Comparison of ENCODE assay signal across 8 cellular contexts in the genomic region with DNA sequence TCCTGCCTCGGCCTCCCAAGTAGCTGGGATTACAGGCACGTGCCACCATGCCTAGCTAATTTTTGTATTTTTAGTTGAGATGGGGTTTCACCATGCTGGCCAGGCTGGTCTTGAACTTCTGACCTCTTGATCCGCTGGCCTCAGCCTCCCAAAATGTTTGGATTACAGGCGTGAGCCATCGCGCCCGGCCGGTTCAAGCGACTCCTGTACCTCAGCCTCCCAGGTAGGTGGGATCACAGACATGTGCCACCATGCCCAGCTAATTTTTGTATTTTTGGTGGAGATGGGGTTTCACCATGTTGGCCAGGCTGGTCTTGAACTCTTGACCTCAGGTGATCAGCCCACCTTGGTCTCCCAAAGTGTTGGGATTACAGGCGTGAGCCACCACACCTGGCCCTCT. TPM values are rescaled to one million over a fixed set of nuclear protein-coding genes. Genes with fewer than 3 reads are reported as not detected.
DNase-seq lines count a peak whose midpoint lies in the region; ATAC-seq, FAIRE-seq and TF ChIP-seq lines count a peak whose summit lies in the region.
"Not testable (repeated sequence)": the region's sequence is repeated elsewhere in the genome, so short reads cannot be mapped to it uniquely, and the experiment has no call there.

No MANE protein-coding gene starts in this region.

- not testable (repeated sequence) for DNase-seq in HFFc6; T-cell; activated naive CD8-positive, alpha-beta T cell treated with anti-CD3 and anti-CD28 coated beads for 36 hours; dorsolateral prefrontal cortex; HepG2 (ENCODE audit: low spot score); sigmoid colon; thoracic aorta (ENCODE audit: low spot score)

- intact Hi-C loops in dorsolateral prefrontal cortex (cut with DNase I), result loop anchor here (2.0 to 5.0 kb wide), 2 partner anchors 29 to 47 kb away; a partner anchor contains a TSS
- intact Hi-C loops in HepG2 (cut with micrococcal nuclease; ENCODE audit: unreplicated experiment); sigmoid colon (cut with DNase I): not testable (repeated sequence)

- not testable (repeated sequence) for TF ChIP-seq RAD21 in HepG2 (CRISPR knock-in tag; IDR thresholded peaks at IDR 0.05)

- TF ChIP-seq EP300 in HepG2 (IDR thresholded peaks at IDR 0.05; ENCODE audit: low read depth in 2 of 2, low read length in 2 of 2); HepG2 (CRISPR knock-in tag; IDR thresholded peaks at IDR 0.05; ENCODE audit: borderline replicate concordance); sigmoid colon (IDR thresholded peaks at IDR 0.05): not testable (repeated sequence)

- CTCF ChIA-PET in T-cell (lab: Charles Lee); HepG2 (lab: Yijun Ruan, JAX; ENCODE audit: low intra/inter-chr PET ratio, low total read pairs): not testable (repeated sequence)

- BruUV-seq in HepG2 (replicated peaks; lab: Mats Ljungman, UMichigan), result not testable (repeated sequence)

- 94% methylated on average over 10 of the region's 10 CpGs for WGBS in HepG2 (ENCODE audit: low lambda C conversion rate)
- 94% methylated on average over 10 of the region's 10 CpGs for WGBS in sigmoid colon, 2 donors

- in situ Hi-C loops in HepG2 (cut with HindIII; ENCODE audit: extremely low pct_ligation_motif_present, low pct_unique_long_range_greater_than_20kb), result not testable (repeated sequence)

- H3K27me3 ChIP-seq in ACC112 (ENCODE audit: insufficient read depth, low read length); dorsolateral prefrontal cortex; HepG2 (ENCODE audit: control insufficient read depth in 1 of 2, insufficient read depth in 2 of 2, low read length in 2 of 2); sigmoid colon; thoracic aorta (replicated peaks; ENCODE audit: insufficient read depth): not testable (repeated sequence)

- H3K4me1 Mint-ChIP-seq in HFFc6 (ENCODE audit: low read depth), result peaks cover 39% of the 10 kb centered on the region
- H3K4me1 Mint-ChIP-seq in T-cell; activated naive CD8-positive, alpha-beta T cell treated with anti-CD3 and anti-CD28 coated beads for 36 hours: not testable (repeated sequence)

- H4K20me1 ChIP-seq in HepG2 (ENCODE audit: insufficient read depth, low read length), result not testable (repeated sequence)

- not testable (repeated sequence) for FAIRE-seq in HepG2 (lab: Jason Lieb, UNC)

- H3K36me3 Mint-ChIP-seq in HFFc6 (ENCODE audit: low read depth); T-cell; activated naive CD8-positive, alpha-beta T cell treated with anti-CD3 and anti-CD28 coated beads for 36 hours: not testable (repeated sequence)

- H3K4me3 Mint-ChIP-seq in HFFc6, result peak overlapping the region; percentile 91
- H3K4me3 Mint-ChIP-seq in T-cell, result peak overlapping the region in 2 of 3 donors; percentile 28 to 31
- H3K4me3 Mint-ChIP-seq in activated naive CD8-positive, alpha-beta T cell treated with anti-CD3 and anti-CD28 coated beads for 36 hours, result peak overlapping the region; percentile 42

- not testable (repeated sequence) for H3K9ac ChIP-seq in HepG2 (ENCODE audit: insufficient read depth, low read depth, low read length)

- peaks cover 33% of the 10 kb centered on the region for H3K4me1 ChIP-seq in ACC112 (ENCODE audit: control insufficient read depth, insufficient read depth, low read length, unreplicated experiment)
- H3K4me1 ChIP-seq in HepG2 (ENCODE audit: insufficient read depth, low read length), result peaks cover 73% of the 10 kb centered on the region
- peaks cover 0 to 65% (median 50%) of the 10 kb centered on the region in 4 donors for H3K4me1 ChIP-seq in sigmoid colon
- peaks cover 23 to 43% of the 10 kb centered on the region in 2 donors for H3K4me1 ChIP-seq in thoracic aorta (ENCODE audit: control insufficient read depth in 1 of 2, low read depth in 2 of 2)

- ATAC-seq in T-cell (replicated peaks in 1 of 4); HepG2; thoracic aorta (ENCODE audit: insufficient number of reproducible peaks, low FRiP score, low read depth): not testable (repeated sequence)

- H3K9me3 Mint-ChIP-seq in HFFc6; T-cell; activated naive CD8-positive, alpha-beta T cell treated with anti-CD3 and anti-CD28 coated beads for 36 hours: not testable (repeated sequence)

- H3K27ac Mint-ChIP-seq in HFFc6; T-cell; activated naive CD8-positive, alpha-beta T cell treated with anti-CD3 and anti-CD28 coated beads for 36 hours: not testable (repeated sequence)

- TF ChIP-seq POLR2A in HepG2 (IDR thresholded peaks at IDR 0.05; ENCODE audit: insufficient read depth in 1 of 2, low read depth in 2 of 2, low read length in 2 of 2); sigmoid colon (IDR thresholded peaks at IDR 0.05): not testable (repeated sequence)

- H3K79me2 ChIP-seq in ACC112 (ENCODE audit: control insufficient read depth, insufficient read depth, low read length, unreplicated experiment) (peaks cover 54% of the 10 kb centered on the region), HepG2 (ENCODE audit: insufficient read depth, low read length) (peaks cover 22% of the 10 kb centered on the region)

- not testable (repeated sequence) for H2AFZ ChIP-seq in ACC112 (ENCODE audit: low read length, unreplicated experiment); HepG2 (ENCODE audit: low read length)

- POLR2A ChIA-PET in T-cell (lab: Charles Lee), result not testable (repeated sequence)
- POLR2A ChIA-PET in HepG2 (lab: Yijun Ruan, JAX), result interaction anchor here (2.9 kb wide), 1 partner anchor 27 kb away, joined by 12 read pairs; no protein-coding TSS in a partner anchor

- peak overlapping the region; percentile 32; the same call in 1 of the 2 replicates for H3K4me2 ChIP-seq in HepG2 (ENCODE audit: low read depth, low read length)

- not testable (repeated sequence) for H3K36me3 ChIP-seq in ACC112 (ENCODE audit: insufficient read depth, low read length); HepG2 (replicated peaks in 1 of 2; ENCODE audit: control insufficient read depth in 1 of 2, insufficient read depth in 2 of 2, low read length in 2 of 2); sigmoid colon; thoracic aorta

- not testable (repeated sequence) for H3K9me3 ChIP-seq in HepG2 (ENCODE audit: low read length); sigmoid colon; thoracic aorta

- H3K27me3 Mint-ChIP-seq in HFFc6 (ENCODE audit: insufficient read depth); T-cell; activated naive CD8-positive, alpha-beta T cell treated with anti-CD3 and anti-CD28 coated beads for 36 hours: not testable (repeated sequence)

- TF ChIP-seq CTCF in HFFc6 (IDR thresholded peaks at IDR 0.05); dorsolateral prefrontal cortex (IDR thresholded peaks at IDR 0.05 in 54 of 56, conservative IDR thresholded peaks at IDR 0.05 in 2 of 56; ENCODE audit: low read depth in 1 of 56, partially characterized antibody in 56 of 56); HepG2 (CRISPR knock-in tag; IDR thresholded peaks at IDR 0.05); sigmoid colon (IDR thresholded peaks at IDR 0.05); thoracic aorta (IDR thresholded peaks at IDR 0.05): not testable (repeated sequence)

- H3K4me3 ChIP-seq in ACC112 (ENCODE audit: low read depth, low read length), result peak overlapping the region; percentile 47; the same call in 1 of the 2 replicates
- H3K4me3 ChIP-seq in dorsolateral prefrontal cortex, result peak overlapping the region in 35 of 59 donors; percentile 62 to 97 (median 78)
- 0 out of 6 replicates have a peak overlapping the region, but pooled peaks of 1 of the 3 experiments have one; percentile 33 for H3K4me3 ChIP-seq in HepG2 (replicated peaks in 1 of 3; ENCODE audit: insufficient read depth in 1 of 3, low read depth in 2 of 3, low read length in 3 of 3)
- H3K4me3 ChIP-seq in sigmoid colon, result peak overlapping the region in 1 of 4 donors; percentile 66
- H3K4me3 ChIP-seq in thoracic aorta, result peak overlapping the region; percentile 74

- H3K27ac ChIP-seq in ACC112 (ENCODE audit: low read depth, low read length); HepG2 (ENCODE audit: extremely low read length, insufficient read depth, low read length); thoracic aorta: not testable (repeated sequence)
- H3K27ac ChIP-seq in dorsolateral prefrontal cortex, result peak overlapping the region in 34 of 59 donors; percentile 17 to 97 (median 91)
- peak overlapping the region; percentile 39 to 91 (median 88) for H3K27ac ChIP-seq in sigmoid colon

RNA-seq across cellular contexts. Expression of a gene that starts 1.2 kb away (rescaled TPM):
- total RNA-seq in HFFc6 (2021; fragmentation: NEBNext Ultra II Directional; extraction: Animal tissue kit (Norgen Biotek cat#: 25700)), result 100 to 1,000 TPM; 294 to 438 (median 315) TPM
- 1 to 10 TPM; 2.6 to 6.9 (median 4.6) TPM for total RNA-seq in T-cell
- total RNA-seq in activated naive CD8-positive, alpha-beta T cell treated with anti-CD3 and anti-CD28 coated beads for 36 hours, result 10 to 100 TPM; 21.9 to 22.5 TPM
- 100 to 1,000 TPM in 4 of 120 experiments, 10 to 100 TPM in 116; 28.5 to 148 (median 43.7) TPM for total RNA-seq in dorsolateral prefrontal cortex
- 31.0 and 70.1 TPM in 2 replicates for total RNA-seq in HepG2 (2016; rRNA removed; fragmentation: Illumina TruSeq; extraction: Trizol)
- 8.1 and 9.3 TPM in 2 replicates for total RNA-seq in HepG2 (2016; cell fraction: cytosol; rRNA removed; fragmentation: Illumina TruSeq; extraction: Trizol; ENCODE audit: low read depth)
- 23.8 and 71.6 TPM in 2 replicates for total RNA-seq in HepG2 (2016; cell fraction: insoluble cytoplasmic fraction; rRNA removed; fragmentation: Illumina TruSeq; extraction: Trizol)
- 22.0 and 25.0 TPM in 2 replicates for total RNA-seq in HepG2 (2016; cell fraction: membrane; rRNA removed; fragmentation: Illumina TruSeq; extraction: Trizol)
- total RNA-seq in HepG2 (2016; cell fraction: nucleus; rRNA removed; fragmentation: Illumina TruSeq; extraction: Trizol), result 69.1 and 83.4 TPM in 2 replicates
- 318 and 361 TPM in 2 replicates for polyA plus RNA-seq in HepG2 (2011; rRNA removed)
- 268 and 334 TPM in 2 replicates for polyA plus RNA-seq in HepG2 (2011; cell fraction: cytosol; rRNA removed)
- polyA plus RNA-seq in HepG2 (2011; cell fraction: nucleus; rRNA removed), result 289 and 340 TPM in 2 replicates
- 213 and 215 TPM in 2 replicates for polyA plus RNA-seq in HepG2 (2012)
- polyA plus RNA-seq in HepG2 (2016; cell fraction: cytosol; fragmentation: Illumina TruSeq; extraction: Trizol; ENCODE audit: low read depth), result 10.1 and 11.2 TPM in 2 replicates
- polyA plus RNA-seq in HepG2 (2016; cell fraction: insoluble cytoplasmic fraction; fragmentation: Illumina TruSeq; extraction: Trizol; ENCODE audit: low read depth), result 27.4 and 35.7 TPM in 2 replicates
- polyA plus RNA-seq in HepG2 (2016; cell fraction: membrane; fragmentation: Illumina TruSeq; extraction: Trizol; ENCODE audit: low read depth), result 15.6 and 19.4 TPM in 2 replicates
- 135 and 151 TPM in 2 replicates for polyA plus RNA-seq in HepG2 (2016; cell fraction: nucleus; fragmentation: Illumina TruSeq; extraction: Trizol; ENCODE audit: insufficient read depth, low read depth)
- 131 and 463 TPM in 2 replicates for polyA minus RNA-seq in HepG2 (2011; rRNA and poly(A)+ RNA removed; ENCODE audit: low replicate concordance)
- 175 and 181 TPM in 2 replicates for polyA minus RNA-seq in HepG2 (2011; cell fraction: cytosol; rRNA and poly(A)+ RNA removed)
- 85.1 and 85.4 TPM in 2 replicates for polyA minus RNA-seq in HepG2 (2011; cell fraction: nucleus; rRNA and poly(A)+ RNA removed)
- 10 to 100 TPM; 41.1 to 76.2 (median 51.0) TPM for total RNA-seq in sigmoid colon
- 10 to 100 TPM in 2 of 3 donors, 1 to 10 TPM in 1; 5.4 to 40.9 (median 16.2) TPM for polyA plus RNA-seq in sigmoid colon
- total RNA-seq in thoracic aorta, result 100 to 1,000 TPM in 1 of 2 donors, 10 to 100 TPM in 1; 71.3 to 123 TPM

RNA-seq across cellular contexts. Expression of a gene that starts 9.5 kb away (rescaled TPM):
- total RNA-seq in HFFc6 (2021; fragmentation: NEBNext Ultra II Directional; extraction: Animal tissue kit (Norgen Biotek cat#: 25700)), result 10 to 100 TPM; 59.0 to 74.3 (median 66.5) TPM
- 10 to 100 TPM; 15.9 to 40.0 (median 35.4) TPM for total RNA-seq in T-cell
- total RNA-seq in activated naive CD8-positive, alpha-beta T cell treated with anti-CD3 and anti-CD28 coated beads for 36 hours, result 10 to 100 TPM; 27.5 to 30.1 TPM
- 10 to 100 TPM; 22.8 to 44.8 (median 29.5) TPM for total RNA-seq in dorsolateral prefrontal cortex
- total RNA-seq in HepG2 (2016; rRNA removed; fragmentation: Illumina TruSeq; extraction: Trizol), result 47.7 and 76.0 TPM in 2 replicates
- total RNA-seq in HepG2 (2016; cell fraction: cytosol; rRNA removed; fragmentation: Illumina TruSeq; extraction: Trizol; ENCODE audit: low read depth), result 39.0 and 40.3 TPM in 2 replicates
- total RNA-seq in HepG2 (2016; cell fraction: insoluble cytoplasmic fraction; rRNA removed; fragmentation: Illumina TruSeq; extraction: Trizol), result 45.3 and 75.8 TPM in 2 replicates
- total RNA-seq in HepG2 (2016; cell fraction: membrane; rRNA removed; fragmentation: Illumina TruSeq; extraction: Trizol), result 84.9 and 91.5 TPM in 2 replicates
- 48.8 and 56.1 TPM in 2 replicates for total RNA-seq in HepG2 (2016; cell fraction: nucleus; rRNA removed; fragmentation: Illumina TruSeq; extraction: Trizol)
- 141 and 163 TPM in 2 replicates for polyA plus RNA-seq in HepG2 (2011; rRNA removed)
- 151 and 283 TPM in 2 replicates for polyA plus RNA-seq in HepG2 (2011; cell fraction: cytosol; rRNA removed)
- polyA plus RNA-seq in HepG2 (2011; cell fraction: nucleus; rRNA removed), result 137 and 147 TPM in 2 replicates
- polyA plus RNA-seq in HepG2 (2012), result 61.9 and 67.1 TPM in 2 replicates
- 45.1 and 45.9 TPM in 2 replicates for polyA plus RNA-seq in HepG2 (2016; cell fraction: cytosol; fragmentation: Illumina TruSeq; extraction: Trizol; ENCODE audit: low read depth)
- 53.5 and 55.6 TPM in 2 replicates for polyA plus RNA-seq in HepG2 (2016; cell fraction: insoluble cytoplasmic fraction; fragmentation: Illumina TruSeq; extraction: Trizol; ENCODE audit: low read depth)
- polyA plus RNA-seq in HepG2 (2016; cell fraction: membrane; fragmentation: Illumina TruSeq; extraction: Trizol; ENCODE audit: low read depth), result 73.8 and 79.8 TPM in 2 replicates
- 92.2 and 94.4 TPM in 2 replicates for polyA plus RNA-seq in HepG2 (2016; cell fraction: nucleus; fragmentation: Illumina TruSeq; extraction: Trizol; ENCODE audit: insufficient read depth, low read depth)
- polyA minus RNA-seq in HepG2 (2011; rRNA and poly(A)+ RNA removed; ENCODE audit: low replicate concordance), result 68.1 and 270 TPM in 2 replicates
- polyA minus RNA-seq in HepG2 (2011; cell fraction: cytosol; rRNA and poly(A)+ RNA removed), result 85.2 and 94.3 TPM in 2 replicates
- polyA minus RNA-seq in HepG2 (2011; cell fraction: nucleus; rRNA and poly(A)+ RNA removed), result 25.0 and 28.0 TPM in 2 replicates
- 10 to 100 TPM; 46.6 to 86.7 (median 66.6) TPM for total RNA-seq in sigmoid colon
- 10 to 100 TPM; 26.4 to 61.2 (median 28.9) TPM for polyA plus RNA-seq in sigmoid colon
- 100 to 1,000 TPM in 1 of 2 donors, 10 to 100 TPM in 1; 86.1 to 110 TPM for total RNA-seq in thoracic aorta

RNA-seq across cellular contexts. Expression of a gene that starts 44.5 kb away (rescaled TPM):
- total RNA-seq in HFFc6 (2021; fragmentation: NEBNext Ultra II Directional; extraction: Animal tissue kit (Norgen Biotek cat#: 25700)), result 100 to 1,000 TPM in 4 of 6 experiments, 10 to 100 TPM in 2; 92.8 to 112 (median 101) TPM
- total RNA-seq in T-cell (10 to 100 TPM; 38.0 to 47.0 (median 40.7) TPM), dorsolateral prefrontal cortex (100 to 1,000 TPM; 107 to 182 (median 141) TPM), HepG2 (2016; rRNA removed; fragmentation: Illumina TruSeq; extraction: Trizol) (60.9 and 76.3 TPM in 2 replicates), sigmoid colon (100 to 1,000 TPM in 2 of 4 donors, 10 to 100 TPM in 2; 83.9 to 121 (median 96.9) TPM), thoracic aorta (10 to 100 TPM; 48.7 to 50.1 TPM)
- 10 to 100 TPM; 78.1 to 84.2 TPM for total RNA-seq in activated naive CD8-positive, alpha-beta T cell treated with anti-CD3 and anti-CD28 coated beads for 36 hours
- total RNA-seq in HepG2 (2016; cell fraction: cytosol; rRNA removed; fragmentation: Illumina TruSeq; extraction: Trizol; ENCODE audit: low read depth), result 7.7 and 8.0 TPM in 2 replicates
- total RNA-seq in HepG2 (2016; cell fraction: insoluble cytoplasmic fraction; rRNA removed; fragmentation: Illumina TruSeq; extraction: Trizol), result 61.5 and 70.2 TPM in 2 replicates
- total RNA-seq in HepG2 (2016; cell fraction: membrane; rRNA removed; fragmentation: Illumina TruSeq; extraction: Trizol), result 31.8 and 32.8 TPM in 2 replicates
- 38.7 and 39.7 TPM in 2 replicates for total RNA-seq in HepG2 (2016; cell fraction: nucleus; rRNA removed; fragmentation: Illumina TruSeq; extraction: Trizol)
- polyA plus RNA-seq in HepG2 (2011; rRNA removed) (38.7 and 41.0 TPM in 2 replicates), sigmoid colon (10 to 100 TPM; 33.0 to 61.5 (median 58.0) TPM)
- polyA plus RNA-seq in HepG2 (2011; cell fraction: cytosol; rRNA removed), result 31.7 and 32.9 TPM in 2 replicates
- 49.1 and 52.9 TPM in 2 replicates for polyA plus RNA-seq in HepG2 (2011; cell fraction: nucleus; rRNA removed)
- polyA plus RNA-seq in HepG2 (2012), result 42.4 and 55.4 TPM in 2 replicates
- 4.0 and 4.2 TPM in 2 replicates for polyA plus RNA-seq in HepG2 (2016; cell fraction: cytosol; fragmentation: Illumina TruSeq; extraction: Trizol; ENCODE audit: low read depth)
- polyA plus RNA-seq in HepG2 (2016; cell fraction: insoluble cytoplasmic fraction; fragmentation: Illumina TruSeq; extraction: Trizol; ENCODE audit: low read depth), result 52.2 and 60.5 TPM in 2 replicates
- polyA plus RNA-seq in HepG2 (2016; cell fraction: membrane; fragmentation: Illumina TruSeq; extraction: Trizol; ENCODE audit: low read depth), result 14.0 and 14.3 TPM in 2 replicates
- polyA plus RNA-seq in HepG2 (2016; cell fraction: nucleus; fragmentation: Illumina TruSeq; extraction: Trizol; ENCODE audit: insufficient read depth, low read depth), result 45.1 and 48.2 TPM in 2 replicates
- 83.9 and 88.4 TPM in 2 replicates for polyA minus RNA-seq in HepG2 (2011; rRNA and poly(A)+ RNA removed; ENCODE audit: low replicate concordance)
- polyA minus RNA-seq in HepG2 (2011; cell fraction: cytosol; rRNA and poly(A)+ RNA removed), result 26.6 and 33.4 TPM in 2 replicates
- polyA minus RNA-seq in HepG2 (2011; cell fraction: nucleus; rRNA and poly(A)+ RNA removed), result 22.5 and 40.8 TPM in 2 replicates

Comparison
In these comparisons a context has a peak if more than half of its experiments do, and no peak if none do; other contexts are left out.
1. H3K4me3 Mint-ChIP-seq: peak in every context shown above with its lines; median percentile 91 in HFFc6; 42 in activated naive CD8-positive, alpha-beta T cell treated with anti-CD3 and anti-CD28 coated beads for 36 hours; 30 in T-cell.